Comparison of ENCODE assay signal across 1 cellular context in genomic region chr19:12550951-12551832, GRCh38.
TF ChIP-seq lines count a peak whose summit lies in the region.

ZNF564 (minus strand) TSS chr19:12551482; CDS start chr19:12551332, 150 bp downstream.

TF ChIP-seq in K562, 482 proteins besides CTCF, POLR2A, EP300 and RAD21 (continued from another document):
- TF ChIP-seq ZNF407 (IDR thresholded peaks at IDR 0.05; ENCODE audit: low read depth) (no peak; the same call in 1 of the 2 replicates), ZBTB12 (CRISPR knock-in tag; IDR thresholded peaks at IDR 0.05) (no peak), ASH1L (IDR thresholded peaks at IDR 0.05; ENCODE audit: borderline replicate concordance, low read depth, partially characterized antibody) (peak; percentile 95), ZBTB9 (CRISPR knock-in tag; IDR thresholded peaks at IDR 0.05) (0 out of 2 replicates have a peak, but pooled peaks have one; percentile 33), ZSCAN32 (CRISPR knock-in tag; IDR thresholded peaks at IDR 0.05) (0 out of 2 replicates have a peak, but pooled peaks have one; percentile 4), CSDE1 (IDR thresholded peaks at IDR 0.05) (no peak), MAFK (IDR thresholded peaks at IDR 0.05; ENCODE audit: low read length) (0 out of 2 replicates have a peak, but pooled peaks have one; percentile 5), RFX5 (IDR thresholded peaks at IDR 0.05; ENCODE audit: low read depth, low read length) (no peak), ELF2 (CRISPR knock-in tag; IDR thresholded peaks at IDR 0.05) (peak; percentile 17; the same call in 1 of the 2 replicates)
